Comparison of ENCODE assay signal across 1 cellular context in the genomic region with DNA sequence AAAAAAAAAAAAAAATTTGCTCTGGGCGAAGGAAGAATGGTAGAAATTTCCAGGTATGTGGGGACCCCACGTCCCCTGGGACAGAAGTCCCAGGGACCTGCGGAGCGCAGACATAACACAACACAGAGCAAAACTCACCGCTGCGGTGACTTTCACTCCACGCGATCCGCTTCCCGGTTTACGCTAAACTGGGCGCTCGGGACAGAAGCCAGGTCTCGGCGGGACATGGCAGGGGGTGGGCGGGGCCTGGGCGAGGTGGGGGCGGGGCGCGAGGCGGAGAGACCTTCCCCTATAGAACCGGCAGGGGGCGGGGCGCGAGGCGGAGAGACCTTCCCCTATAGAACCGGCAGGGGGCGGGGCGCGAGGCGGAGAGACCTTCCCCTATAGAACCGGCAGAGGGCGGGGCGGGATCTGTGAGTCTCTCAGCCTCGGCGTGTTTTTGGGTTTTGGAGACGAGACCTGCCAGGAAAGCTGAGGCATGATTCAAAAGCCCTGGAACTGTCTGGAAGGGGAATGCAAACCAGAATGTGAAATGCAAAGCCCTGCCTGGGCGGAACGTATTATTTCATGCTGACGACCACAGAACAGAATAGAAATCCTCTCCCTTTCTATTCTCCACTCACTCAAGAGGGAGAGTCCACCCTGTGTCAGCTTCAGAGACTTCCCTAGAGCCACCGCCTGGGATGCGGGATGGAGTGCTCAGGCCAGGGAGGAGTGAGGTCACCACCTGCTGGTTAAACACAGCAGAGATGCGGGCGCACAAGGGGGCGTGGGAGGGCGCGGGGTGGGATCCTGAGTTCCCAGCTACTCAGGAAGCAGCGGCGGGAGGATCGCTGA.
TF ChIP-seq lines count a peak whose summit lies in the region.

No MANE protein-coding gene starts in this region.

TF ChIP-seq in K562, 482 proteins besides CTCF, POLR2A, EP300 and RAD21 (continued from another document and continues in another):
- TF ChIP-seq, protein P1, sequence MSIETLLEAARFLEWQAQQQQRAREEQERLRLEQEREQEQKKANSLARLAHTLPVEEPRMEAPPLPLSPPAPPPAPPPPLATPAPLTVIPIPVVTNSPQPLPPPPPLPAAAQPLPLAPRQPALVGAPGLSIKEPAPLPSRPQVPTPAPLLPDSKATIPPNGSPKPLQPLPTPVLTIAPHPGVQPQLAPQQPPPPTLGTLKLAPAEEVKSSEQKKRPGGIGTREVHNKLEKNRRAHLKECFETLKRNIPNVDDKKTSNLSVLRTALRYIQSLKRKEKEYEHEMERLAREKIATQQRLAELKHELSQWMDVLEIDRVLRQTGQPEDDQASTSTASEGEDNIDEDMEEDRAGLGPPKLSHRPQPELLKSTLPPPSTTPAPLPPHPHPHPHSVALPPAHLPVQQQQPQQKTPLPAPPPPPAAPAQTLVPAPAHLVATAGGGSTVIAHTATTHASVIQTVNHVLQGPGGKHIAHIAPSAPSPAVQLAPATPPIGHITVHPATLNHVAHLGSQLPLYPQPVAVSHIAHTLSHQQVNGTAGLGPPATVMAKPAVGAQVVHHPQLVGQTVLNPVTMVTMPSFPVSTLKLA (conservative IDR thresholded peaks at IDR 0.05), result 0 out of 4 replicates have a peak, but pooled peaks of 1 of the 2 experiments have one; percentile 25
- TF ChIP-seq TAF1 (IDR thresholded peaks at IDR 0.05; ENCODE audit: control insufficient read depth, extremely low read depth, insufficient read depth, low read length, severe bottlenecking), result peak; percentile 58
- TF ChIP-seq, protein P2, sequence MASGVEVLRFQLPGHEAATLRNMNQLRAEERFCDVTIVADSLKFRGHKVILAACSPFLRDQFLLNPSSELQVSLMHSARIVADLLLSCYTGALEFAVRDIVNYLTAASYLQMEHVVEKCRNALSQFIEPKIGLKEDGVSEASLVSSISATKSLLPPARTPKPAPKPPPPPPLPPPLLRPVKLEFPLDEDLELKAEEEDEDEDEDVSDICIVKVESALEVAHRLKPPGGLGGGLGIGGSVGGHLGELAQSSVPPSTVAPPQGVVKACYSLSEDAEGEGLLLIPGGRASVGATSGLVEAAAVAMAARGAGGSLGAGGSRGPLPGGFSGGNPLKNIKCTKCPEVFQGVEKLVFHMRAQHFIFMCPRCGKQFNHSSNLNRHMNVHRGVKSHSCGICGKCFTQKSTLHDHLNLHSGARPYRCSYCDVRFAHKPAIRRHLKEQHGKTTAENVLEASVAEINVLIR (CRISPR knock-in tag; IDR thresholded peaks at IDR 0.05), result no peak
- TF ChIP-seq EP400 (IDR thresholded peaks at IDR 0.05), result peak; percentile 50; the same call in 1 of the 2 replicates
- TF ChIP-seq FOXJ2 (tag; IDR thresholded peaks at IDR 0.05), result no peak
- no peak for TF ChIP-seq BCOR (IDR thresholded peaks at IDR 0.05)
- no peak for TF ChIP-seq NR2C1 (IDR thresholded peaks at IDR 0.05)
- no peak for TF ChIP-seq NR2C1 (tag; IDR thresholded peaks at IDR 0.05)
- TF ChIP-seq, protein P3, sequence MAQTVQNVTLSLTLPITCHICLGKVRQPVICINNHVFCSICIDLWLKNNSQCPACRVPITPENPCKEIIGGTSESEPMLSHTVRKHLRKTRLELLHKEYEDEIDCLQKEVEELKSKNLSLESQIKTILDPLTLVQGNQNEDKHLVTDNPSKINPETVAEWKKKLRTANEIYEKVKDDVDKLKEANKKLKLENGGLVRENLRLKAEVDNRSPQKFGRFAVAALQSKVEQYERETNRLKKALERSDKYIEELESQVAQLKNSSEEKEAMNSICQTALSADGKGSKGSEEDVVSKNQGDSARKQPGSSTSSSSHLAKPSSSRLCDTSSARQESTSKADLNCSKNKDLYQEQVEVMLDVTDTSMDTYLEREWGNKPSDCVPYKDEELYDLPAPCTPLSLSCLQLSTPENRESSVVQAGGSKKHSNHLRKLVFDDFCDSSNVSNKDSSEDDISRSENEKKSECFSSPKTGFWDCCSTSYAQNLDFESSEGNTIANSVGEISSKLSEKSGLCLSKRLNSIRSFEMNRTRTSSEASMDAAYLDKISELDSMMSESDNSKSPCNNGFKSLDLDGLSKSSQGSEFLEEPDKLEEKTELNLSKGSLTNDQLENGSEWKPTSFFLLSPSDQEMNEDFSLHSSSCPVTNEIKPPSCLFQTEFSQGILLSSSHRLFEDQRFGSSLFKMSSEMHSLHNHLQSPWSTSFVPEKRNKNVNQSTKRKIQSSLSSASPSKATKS (CRISPR knock-in tag; IDR thresholded peaks at IDR 0.05), result no peak
- no peak for TF ChIP-seq PURB (CRISPR knock-in tag; IDR thresholded peaks at IDR 0.05; ENCODE audit: low read depth)
- TF ChIP-seq TEAD1 (CRISPR knock-in tag; IDR thresholded peaks at IDR 0.05), result no peak
- TF ChIP-seq, protein P4, sequence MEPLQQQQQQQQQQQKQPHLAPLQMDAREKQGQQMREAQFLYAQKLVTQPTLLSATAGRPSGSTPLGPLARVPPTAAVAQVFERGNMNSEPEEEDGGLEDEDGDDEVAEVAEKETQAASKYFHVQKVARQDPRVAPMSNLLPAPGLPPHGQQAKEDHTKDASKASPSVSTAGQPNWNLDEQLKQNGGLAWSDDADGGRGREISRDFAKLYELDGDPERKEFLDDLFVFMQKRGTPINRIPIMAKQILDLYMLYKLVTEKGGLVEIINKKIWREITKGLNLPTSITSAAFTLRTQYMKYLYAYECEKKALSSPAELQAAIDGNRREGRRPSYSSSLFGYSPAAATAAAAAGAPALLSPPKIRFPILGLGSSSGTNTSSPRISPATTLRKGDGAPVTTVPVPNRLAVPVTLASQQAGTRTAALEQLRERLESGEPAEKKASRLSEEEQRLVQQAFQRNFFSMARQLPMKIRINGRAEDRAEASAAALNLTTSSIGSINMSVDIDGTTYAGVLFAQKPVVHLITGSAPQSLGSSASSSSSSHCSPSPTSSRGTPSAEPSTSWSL (CRISPR knock-in tag; IDR thresholded peaks at IDR 0.05; ENCODE audit: borderline replicate concordance), result no peak
- no peak for TF ChIP-seq MED1 (CRISPR knock-in tag; IDR thresholded peaks at IDR 0.05; ENCODE audit: borderline replicate concordance)
- TF ChIP-seq TCF7L2 (IDR thresholded peaks at IDR 0.05; ENCODE audit: low read depth, low read length), result no peak
- TF ChIP-seq HCFC1 (IDR thresholded peaks at IDR 0.05; ENCODE audit: low read depth, low read length), result no peak
- TF ChIP-seq FOXA3 (CRISPR knock-in tag; conservative IDR thresholded peaks at IDR 0.05 in 1 of 2, IDR thresholded peaks at IDR 0.05 in 1 of 2), result no peak
- peak; percentile 73 for TF ChIP-seq ZNF384 (IDR thresholded peaks at IDR 0.05; ENCODE audit: low read depth, low read length)
- TF ChIP-seq ESRRA (IDR thresholded peaks at IDR 0.05; ENCODE audit: borderline replicate concordance, low read depth), result no peak
- TF ChIP-seq, protein P5, sequence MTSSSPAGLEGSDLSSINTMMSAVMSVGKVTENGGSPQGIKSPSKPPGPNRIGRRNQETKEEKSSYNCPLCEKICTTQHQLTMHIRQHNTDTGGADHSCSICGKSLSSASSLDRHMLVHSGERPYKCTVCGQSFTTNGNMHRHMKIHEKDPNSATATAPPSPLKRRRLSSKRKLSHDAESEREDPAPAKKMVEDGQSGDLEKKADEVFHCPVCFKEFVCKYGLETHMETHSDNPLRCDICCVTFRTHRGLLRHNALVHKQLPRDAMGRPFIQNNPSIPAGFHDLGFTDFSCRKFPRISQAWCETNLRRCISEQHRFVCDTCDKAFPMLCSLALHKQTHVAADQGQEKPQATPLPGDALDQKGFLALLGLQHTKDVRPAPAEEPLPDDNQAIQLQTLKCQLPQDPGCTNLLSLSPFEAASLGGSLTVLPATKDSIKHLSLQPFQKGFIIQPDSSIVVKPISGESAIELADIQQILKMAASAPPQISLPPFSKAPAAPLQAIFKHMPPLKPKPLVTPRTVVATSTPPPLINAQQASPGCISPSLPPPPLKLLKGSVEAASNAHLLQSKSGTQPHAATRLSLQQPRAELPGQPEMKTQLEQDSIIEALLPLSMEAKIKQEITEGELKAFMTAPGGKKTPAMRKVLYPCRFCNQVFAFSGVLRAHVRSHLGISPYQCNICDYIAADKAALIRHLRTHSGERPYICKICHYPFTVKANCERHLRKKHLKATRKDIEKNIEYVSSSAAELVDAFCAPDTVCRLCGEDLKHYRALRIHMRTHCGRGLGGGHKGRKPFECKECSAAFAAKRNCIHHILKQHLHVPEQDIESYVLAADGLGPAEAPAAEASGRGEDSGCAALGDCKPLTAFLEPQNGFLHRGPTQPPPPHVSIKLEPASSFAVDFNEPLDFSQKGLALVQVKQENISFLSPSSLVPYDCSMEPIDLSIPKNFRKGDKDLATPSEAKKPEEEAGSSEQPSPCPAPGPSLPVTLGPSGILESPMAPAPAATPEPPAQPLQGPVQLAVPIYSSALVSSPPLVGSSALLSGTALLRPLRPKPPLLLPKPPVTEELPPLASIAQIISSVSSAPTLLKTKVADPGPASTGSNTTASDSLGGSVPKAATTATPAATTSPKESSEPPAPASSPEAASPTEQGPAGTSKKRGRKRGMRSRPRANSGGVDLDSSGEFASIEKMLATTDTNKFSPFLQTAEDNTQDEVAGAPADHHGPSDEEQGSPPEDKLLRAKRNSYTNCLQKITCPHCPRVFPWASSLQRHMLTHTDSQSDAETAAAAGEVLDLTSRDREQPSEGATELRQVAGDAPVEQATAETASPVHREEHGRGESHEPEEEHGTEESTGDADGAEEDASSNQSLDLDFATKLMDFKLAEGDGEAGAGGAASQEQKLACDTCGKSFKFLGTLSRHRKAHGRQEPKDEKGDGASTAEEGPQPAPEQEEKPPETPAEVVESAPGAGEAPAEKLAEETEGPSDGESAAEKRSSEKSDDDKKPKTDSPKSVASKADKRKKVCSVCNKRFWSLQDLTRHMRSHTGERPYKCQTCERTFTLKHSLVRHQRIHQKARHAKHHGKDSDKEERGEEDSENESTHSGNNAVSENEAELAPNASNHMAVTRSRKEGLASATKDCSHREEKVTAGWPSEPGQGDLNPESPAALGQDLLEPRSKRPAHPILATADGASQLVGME (CRISPR knock-in tag; IDR thresholded peaks at IDR 0.05), result no peak
- no peak for TF ChIP-seq SMAD4 (CRISPR knock-in tag; conservative IDR thresholded peaks at IDR 0.05)
- TF ChIP-seq, protein P6, sequence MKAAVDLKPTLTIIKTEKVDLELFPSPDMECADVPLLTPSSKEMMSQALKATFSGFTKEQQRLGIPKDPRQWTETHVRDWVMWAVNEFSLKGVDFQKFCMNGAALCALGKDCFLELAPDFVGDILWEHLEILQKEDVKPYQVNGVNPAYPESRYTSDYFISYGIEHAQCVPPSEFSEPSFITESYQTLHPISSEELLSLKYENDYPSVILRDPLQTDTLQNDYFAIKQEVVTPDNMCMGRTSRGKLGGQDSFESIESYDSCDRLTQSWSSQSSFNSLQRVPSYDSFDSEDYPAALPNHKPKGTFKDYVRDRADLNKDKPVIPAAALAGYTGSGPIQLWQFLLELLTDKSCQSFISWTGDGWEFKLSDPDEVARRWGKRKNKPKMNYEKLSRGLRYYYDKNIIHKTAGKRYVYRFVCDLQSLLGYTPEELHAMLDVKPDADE (conservative IDR thresholded peaks at IDR 0.05; ENCODE audit: control insufficient read depth, low read depth, low read length), result no peak
- peak; percentile 52 for TF ChIP-seq NFIC (IDR thresholded peaks at IDR 0.05)
- TF ChIP-seq, protein P7, sequence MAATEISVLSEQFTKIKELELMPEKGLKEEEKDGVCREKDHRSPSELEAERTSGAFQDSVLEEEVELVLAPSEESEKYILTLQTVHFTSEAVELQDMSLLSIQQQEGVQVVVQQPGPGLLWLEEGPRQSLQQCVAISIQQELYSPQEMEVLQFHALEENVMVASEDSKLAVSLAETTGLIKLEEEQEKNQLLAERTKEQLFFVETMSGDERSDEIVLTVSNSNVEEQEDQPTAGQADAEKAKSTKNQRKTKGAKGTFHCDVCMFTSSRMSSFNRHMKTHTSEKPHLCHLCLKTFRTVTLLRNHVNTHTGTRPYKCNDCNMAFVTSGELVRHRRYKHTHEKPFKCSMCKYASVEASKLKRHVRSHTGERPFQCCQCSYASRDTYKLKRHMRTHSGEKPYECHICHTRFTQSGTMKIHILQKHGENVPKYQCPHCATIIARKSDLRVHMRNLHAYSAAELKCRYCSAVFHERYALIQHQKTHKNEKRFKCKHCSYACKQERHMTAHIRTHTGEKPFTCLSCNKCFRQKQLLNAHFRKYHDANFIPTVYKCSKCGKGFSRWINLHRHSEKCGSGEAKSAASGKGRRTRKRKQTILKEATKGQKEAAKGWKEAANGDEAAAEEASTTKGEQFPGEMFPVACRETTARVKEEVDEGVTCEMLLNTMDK (IDR thresholded peaks at IDR 0.05; ENCODE audit: borderline replicate concordance, insufficient read depth, low read depth, low read length, poor library complexity, severe bottlenecking), result peak; percentile 35
- TF ChIP-seq SRSF9 (IDR thresholded peaks at IDR 0.05; ENCODE audit: borderline replicate concordance, low read depth, low read length), result no peak
- TF ChIP-seq ELF4 (CRISPR knock-in tag; IDR thresholded peaks at IDR 0.05), result no peak
- TF ChIP-seq KLF10 (CRISPR knock-in tag; IDR thresholded peaks at IDR 0.05), result no peak
- TF ChIP-seq, protein P8, sequence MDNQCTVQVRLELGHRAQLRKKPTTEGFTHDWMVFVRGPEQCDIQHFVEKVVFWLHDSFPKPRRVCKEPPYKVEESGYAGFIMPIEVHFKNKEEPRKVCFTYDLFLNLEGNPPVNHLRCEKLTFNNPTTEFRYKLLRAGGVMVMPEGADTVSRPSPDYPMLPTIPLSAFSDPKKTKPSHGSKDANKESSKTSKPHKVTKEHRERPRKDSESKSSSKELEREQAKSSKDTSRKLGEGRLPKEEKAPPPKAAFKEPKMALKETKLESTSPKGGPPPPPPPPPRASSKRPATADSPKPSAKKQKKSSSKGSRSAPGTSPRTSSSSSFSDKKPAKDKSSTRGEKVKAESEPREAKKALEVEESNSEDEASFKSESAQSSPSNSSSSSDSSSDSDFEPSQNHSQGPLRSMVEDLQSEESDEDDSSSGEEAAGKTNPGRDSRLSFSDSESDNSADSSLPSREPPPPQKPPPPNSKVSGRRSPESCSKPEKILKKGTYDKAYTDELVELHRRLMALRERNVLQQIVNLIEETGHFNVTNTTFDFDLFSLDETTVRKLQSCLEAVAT (IDR thresholded peaks at IDR 0.05), result no peak; a peak in 1 of 4 replicates
- TF ChIP-seq ZNF644 (tag; IDR thresholded peaks at IDR 0.05; ENCODE audit: low read depth), result no peak
- TF ChIP-seq ZNF174 (CRISPR knock-in tag; IDR thresholded peaks at IDR 0.05), result no peak
- TF ChIP-seq U2AF1 (optimal IDR thresholded peaks at IDR 0.05; ENCODE audit: low read depth, low read length), result no peak
- no peak for TF ChIP-seq MTA3 (IDR thresholded peaks at IDR 0.05; ENCODE audit: borderline replicate concordance)
- TF ChIP-seq, protein P9, sequence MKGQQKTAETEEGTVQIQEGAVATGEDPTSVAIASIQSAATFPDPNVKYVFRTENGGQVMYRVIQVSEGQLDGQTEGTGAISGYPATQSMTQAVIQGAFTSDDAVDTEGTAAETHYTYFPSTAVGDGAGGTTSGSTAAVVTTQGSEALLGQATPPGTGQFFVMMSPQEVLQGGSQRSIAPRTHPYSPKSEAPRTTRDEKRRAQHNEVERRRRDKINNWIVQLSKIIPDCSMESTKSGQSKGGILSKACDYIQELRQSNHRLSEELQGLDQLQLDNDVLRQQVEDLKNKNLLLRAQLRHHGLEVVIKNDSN (CRISPR knock-in tag; IDR thresholded peaks at IDR 0.05), result no peak
- no peak for TF ChIP-seq CEBPB (tag; IDR thresholded peaks at IDR 0.05)
- TF ChIP-seq POLR3G (IDR thresholded peaks at IDR 0.05; ENCODE audit: extremely low read depth, insufficient read length, insufficient replicate concordance), result no peak
- peak; percentile 36 for TF ChIP-seq TBP (optimal IDR thresholded peaks at IDR 0.05; ENCODE audit: low read depth, low read length)
- TF ChIP-seq SIX5 (IDR thresholded peaks at IDR 0.05; ENCODE audit: borderline replicate concordance in 1 of 2, insufficient read depth in 1 of 2, low read depth in 1 of 2, low read length in 2 of 2), result no peak
- TF ChIP-seq ZNF143 (CRISPR knock-in tag; IDR thresholded peaks at IDR 0.05), result no peak
- TF ChIP-seq FUS (optimal IDR thresholded peaks at IDR 0.05; ENCODE audit: low read depth, low read length), result no peak
- TF ChIP-seq RB1 (IDR thresholded peaks at IDR 0.05; ENCODE audit: low read depth), result no peak
